1 cellular context compared by ENCODE assay signal in genomic region chr19:46859637-46860124, GRCh38.
A peak's percentile ranks its signal among the peaks of the same experiment; 100 is the strongest.
TF ChIP-seq lines count a peak whose summit lies in the region.

No MANE protein-coding gene starts in this region.

TF ChIP-seq in HepG2, 621 proteins besides CTCF, POLR2A, EP300 and RAD21 (continued from another document):
- TF ChIP-seq SP140L (CRISPR knock-in tag; IDR thresholded peaks at IDR 0.05; ENCODE audit: borderline replicate concordance) (0 out of 2 replicates have a peak, but pooled peaks have one; percentile 86), ASH2L (IDR thresholded peaks at IDR 0.05; ENCODE audit: insufficient read length, low read depth, low read length) (peak; percentile 41), HOXA7 (CRISPR knock-in tag; IDR thresholded peaks at IDR 0.05) (no peak), FOSL2 (CRISPR knock-in tag; IDR thresholded peaks at IDR 0.05) (peak; percentile 46; the same call in 1 of the 2 replicates), CBFB (CRISPR knock-in tag; IDR thresholded peaks at IDR 0.05) (no peak), CHD4 (IDR thresholded peaks at IDR 0.05; ENCODE audit: borderline replicate concordance, low read length) (peak; percentile 91), HDAC2 (CRISPR knock-in tag; IDR thresholded peaks at IDR 0.05) (peak; percentile 59; the same call in 1 of the 2 replicates), HIC2 (CRISPR knock-in tag; IDR thresholded peaks at IDR 0.05; ENCODE audit: low read depth) (0 out of 2 replicates have a peak, but pooled peaks have one; percentile 15), ETS1 (CRISPR knock-in tag; IDR thresholded peaks at IDR 0.05) (no peak), ARID5B (CRISPR knock-in tag; IDR thresholded peaks at IDR 0.05) (0 out of 2 replicates have a peak, but pooled peaks have one; percentile 19), GLI4 (CRISPR knock-in tag; IDR thresholded peaks at IDR 0.05; ENCODE audit: borderline replicate concordance) (0 out of 2 replicates have a peak, but pooled peaks have one; percentile 8), YEATS2 (CRISPR knock-in tag; IDR thresholded peaks at IDR 0.05; ENCODE audit: borderline replicate concordance) (peak; percentile 78), ZNF83 (CRISPR knock-in tag; IDR thresholded peaks at IDR 0.05; ENCODE audit: borderline replicate concordance) (no peak), MED1 (CRISPR knock-in tag; IDR thresholded peaks at IDR 0.05) (no peak), SIX1 (CRISPR knock-in tag; IDR thresholded peaks at IDR 0.05; ENCODE audit: borderline replicate concordance) (no peak), ZNF207 (IDR thresholded peaks at IDR 0.05; ENCODE audit: borderline replicate concordance) (no peak), REL (CRISPR knock-in tag; conservative IDR thresholded peaks at IDR 0.05) (no peak), ZNF329 (CRISPR knock-in tag; IDR thresholded peaks at IDR 0.05; ENCODE audit: low read depth) (0 out of 2 replicates have a peak, but pooled peaks have one; percentile 49), CAMTA2 (CRISPR knock-in tag; IDR thresholded peaks at IDR 0.05; ENCODE audit: borderline replicate concordance) (no peak), KLF9 (CRISPR knock-in tag; IDR thresholded peaks at IDR 0.05; ENCODE audit: low read depth) (peak; percentile 49; the same call in 1 of the 2 replicates), TCF7 (IDR thresholded peaks at IDR 0.05; ENCODE audit: low read depth) (no peak), GABPA (IDR thresholded peaks at IDR 0.05; ENCODE audit: low read depth, low read length) (no peak), GABPA (CRISPR knock-in tag; IDR thresholded peaks at IDR 0.05; ENCODE audit: low read depth) (peak; percentile 58), CHD2 (IDR thresholded peaks at IDR 0.05; ENCODE audit: low read depth, low read length) (no peak), ZNF775 (CRISPR knock-in tag; IDR thresholded peaks at IDR 0.05; ENCODE audit: borderline replicate concordance) (no peak), THRA (CRISPR knock-in tag; IDR thresholded peaks at IDR 0.05; ENCODE audit: borderline replicate concordance) (peak; percentile 13; the same call in 1 of the 2 replicates), ZNF468 (CRISPR knock-in tag; IDR thresholded peaks at IDR 0.05) (0 out of 2 replicates have a peak, but pooled peaks have one; percentile 6), NR2F1 (CRISPR knock-in tag; IDR thresholded peaks at IDR 0.05) (0 out of 4 replicates have a peak, but pooled peaks of 1 of the 2 experiments have one; percentile 10), RCOR2 (CRISPR knock-in tag; IDR thresholded peaks at IDR 0.05) (peak; percentile 92), KDM1A (CRISPR knock-in tag; IDR thresholded peaks at IDR 0.05) (peak; percentile 18; the same call in 1 of the 2 replicates), SSRP1 (CRISPR knock-in tag; IDR thresholded peaks at IDR 0.05) (peak; percentile 75), ZBTB33 (CRISPR knock-in tag; IDR thresholded peaks at IDR 0.05) (0 out of 2 replicates have a peak, but pooled peaks have one; percentile 15), GATAD2A (CRISPR knock-in tag; IDR thresholded peaks at IDR 0.05) (peak; percentile 81), NR3C1 (CRISPR knock-in tag; IDR thresholded peaks at IDR 0.05) (no peak), FOXM1 (CRISPR knock-in tag; IDR thresholded peaks at IDR 0.05) (no peak), ZNF687 (CRISPR knock-in tag; IDR thresholded peaks at IDR 0.05) (no peak), PAWR (CRISPR knock-in tag; IDR thresholded peaks at IDR 0.05; ENCODE audit: borderline replicate concordance) (no peak), MIER3 (CRISPR knock-in tag; IDR thresholded peaks at IDR 0.05; ENCODE audit: borderline replicate concordance) (0 out of 2 replicates have a peak, but pooled peaks have one; percentile 18), POGZ (CRISPR knock-in tag; IDR thresholded peaks at IDR 0.05) (no peak), ELF3 (CRISPR knock-in tag; IDR thresholded peaks at IDR 0.05) (peak; percentile 59; the same call in 1 of the 2 replicates), SOX13 (IDR thresholded peaks at IDR 0.05) (no peak), SOX13 (CRISPR knock-in tag; conservative IDR thresholded peaks at IDR 0.05 in 1 of 2, IDR thresholded peaks at IDR 0.05 in 1 of 2) (0 out of 4 replicates have a peak, but pooled peaks of 1 of the 2 experiments have one; percentile 6), ZSCAN9 (CRISPR knock-in tag; IDR thresholded peaks at IDR 0.05; ENCODE audit: borderline replicate concordance) (peak; percentile 80), TBL1XR1 (IDR thresholded peaks at IDR 0.05; ENCODE audit: borderline replicate concordance, low read length, partially characterized antibody) (no peak)
